ENCODE assay signal across 19 cellular contexts in genomic region chr2:213237251-213237650, GRCh38. TPM values are rescaled to one million over a fixed set of nuclear protein-coding genes. Genes with fewer than 3 reads are reported as not detected.
DNase-seq lines count a peak whose midpoint lies in the region; ATAC-seq and TF ChIP-seq lines count a peak whose summit lies in the region.
"Had no signal": no experiment of that assay in that cellular context is flagged by ENCODE, and none has a peak within 500 bp of the region (broad histone marks: within the 10 kb centered on the region; RNA-seq: fewer than 3 reads in every experiment).

No MANE protein-coding gene starts in this region.

- no peaks in the 10 kb centered on the region for H4K20me1 ChIP-seq in HCT116 (ENCODE audit: insufficient read depth)

- no peaks in the 10 kb centered on the region for H3K9me2 ChIP-seq in HCT116 (ENCODE audit: insufficient read depth)

- peaks cover 24% of the 10 kb centered on the region for H3K4me1 Mint-ChIP-seq in activated CD4-positive, alpha-beta memory T cell treated with anti-CD3 and anti-CD28 coated beads for 36 hours (ENCODE audit: low read depth)
- H3K4me1 Mint-ChIP-seq in activated CD4-positive, alpha-beta memory T cell treated with anti-CD3 and anti-CD28 coated beads, Interleukin-2, amount 10 ng/mL, durations not matched to agents 7 days and 5 days: peaks cover 8% of the 10 kb centered on the region
- peaks cover 39% of the 10 kb centered on the region for H3K4me1 Mint-ChIP-seq in activated naive CD8-positive, alpha-beta T cell treated with anti-CD3 and anti-CD28 coated beads for 36 hours
- H3K4me1 Mint-ChIP-seq in osteocyte (ENCODE audit: unreplicated experiment): peaks cover 56% of the 10 kb centered on the region
- H3K4me1 Mint-ChIP-seq: activated T-helper 17 cell treated with anti-CD3 and anti-CD28 coated beads, Interleukin-2, amount 50 U/mL, for 72 hours had no signal

- H3K36me3 ChIP-seq in HCT116 (ENCODE audit: control insufficient read depth in 1 of 2, insufficient read depth in 2 of 2, low read length in 2 of 2): no peaks in the 10 kb centered on the region
- H3K36me3 ChIP-seq: esophagus muscularis mucosa, left lung, upper lobe of left lung had no signal

- no peak overlapping the region for H3K27ac ChIP-seq in HCT116 (ENCODE audit: low read depth, low read length)
- H3K27ac ChIP-seq: esophagus muscularis mucosa, left lung, upper lobe of left lung had no signal

- TF ChIP-seq RAD21 in HCT116 (IDR thresholded peaks at IDR 0.05; ENCODE audit: low read depth): no peak

- RAD21 ChIA-PET in HCT116 (lab: Charles Lee; ENCODE audit: low non-redundant PET in 1 of 2, low total read pairs in 2 of 2, uncharacterized antibody in 2 of 2, unreplicated experiment in 2 of 2): no interaction called here

- no peaks in the 10 kb centered on the region for H3K9me3 Mint-ChIP-seq in activated CD4-positive, alpha-beta memory T cell treated with anti-CD3 and anti-CD28 coated beads for 36 hours
- H3K9me3 Mint-ChIP-seq in activated CD4-positive, alpha-beta memory T cell treated with anti-CD3 and anti-CD28 coated beads, Interleukin-2, amount 10 ng/mL, durations not matched to agents 7 days and 5 days: no peaks in the 10 kb centered on the region
- no peaks in the 10 kb centered on the region for H3K9me3 Mint-ChIP-seq in activated naive CD8-positive, alpha-beta T cell treated with anti-CD3 and anti-CD28 coated beads for 36 hours
- no peaks in the 10 kb centered on the region for H3K9me3 Mint-ChIP-seq in osteocyte (ENCODE audit: unreplicated experiment)
- H3K9me3 Mint-ChIP-seq: activated T-helper 17 cell treated with anti-CD3 and anti-CD28 coated beads, Interleukin-2, amount 50 U/mL, for 72 hours; T-helper 1 cell treated with Interleukin-12 subunit alpha and Interleukin-12 subunit beta and Interleukin-4 antibody, amounts not matched to agents 30 μg/mL and 1 μg/mL, for 36 hours had no signal

- no TSS peak for BruUV-seq in HCT116 (replicated peaks; lab: Mats Ljungman, UMichigan)

- no peaks in the 10 kb centered on the region for H3K36me3 Mint-ChIP-seq in activated CD4-positive, alpha-beta memory T cell treated with anti-CD3 and anti-CD28 coated beads for 36 hours
- no peaks in the 10 kb centered on the region for H3K36me3 Mint-ChIP-seq in activated CD4-positive, alpha-beta memory T cell treated with anti-CD3 and anti-CD28 coated beads, Interleukin-2, amount 10 ng/mL, durations not matched to agents 7 days and 5 days (ENCODE audit: low read depth)
- H3K36me3 Mint-ChIP-seq in activated naive CD8-positive, alpha-beta T cell treated with anti-CD3 and anti-CD28 coated beads for 36 hours: no peaks in the 10 kb centered on the region
- no peaks in the 10 kb centered on the region for H3K36me3 Mint-ChIP-seq in osteocyte (ENCODE audit: unreplicated experiment)

- TF ChIP-seq CTCF in HCT116 (IDR thresholded peaks at IDR 0.05 in 2 of 3, conservative IDR thresholded peaks at IDR 0.05 in 1 of 3; ENCODE audit: borderline replicate concordance in 1 of 3, insufficient read depth in 1 of 3, low read depth in 2 of 3, low read length in 2 of 3) (no peak), osteocyte (IDR thresholded peaks at IDR 0.05) (no peak)

- no peak overlapping the region for H3K4me2 ChIP-seq in HCT116 (ENCODE audit: low read length)

- H3K27ac Mint-ChIP-seq in activated CD4-positive, alpha-beta memory T cell treated with anti-CD3 and anti-CD28 coated beads for 36 hours: peak overlapping the region; percentile 45
- H3K27ac Mint-ChIP-seq in activated CD4-positive, alpha-beta memory T cell treated with anti-CD3 and anti-CD28 coated beads, Interleukin-2, amount 10 ng/mL, durations not matched to agents 7 days and 5 days: no peak overlapping the region
- peak overlapping the region; percentile 16 for H3K27ac Mint-ChIP-seq in activated naive CD8-positive, alpha-beta T cell treated with anti-CD3 and anti-CD28 coated beads for 36 hours
- peak overlapping the region; percentile 96 for H3K27ac Mint-ChIP-seq in osteocyte (ENCODE audit: unreplicated experiment)
- H3K27ac Mint-ChIP-seq: activated T-helper 17 cell treated with anti-CD3 and anti-CD28 coated beads, Interleukin-2, amount 50 U/mL, for 72 hours; T-helper 1 cell treated with Interleukin-12 subunit alpha and Interleukin-12 subunit beta and Interleukin-4 antibody, amounts not matched to agents 30 μg/mL and 1 μg/mL, for 36 hours had no signal

- peaks cover 10 to 16% of the 10 kb centered on the region in 2 experiments; a peak in 3 of 4 replicates for H3K4me1 ChIP-seq in HCT116 (ENCODE audit: control insufficient read depth in 1 of 2, insufficient read depth in 2 of 2, low read length in 2 of 2)
- H3K4me1 ChIP-seq: left lung, upper lobe of left lung had no signal

- no peak overlapping the region for H3K9ac ChIP-seq in HCT116 (ENCODE audit: low read length)

- TF ChIP-seq POLR2A in HCT116 (IDR thresholded peaks at IDR 0.05; ENCODE audit: borderline replicate concordance, extremely low read depth, insufficient read depth, insufficient read length): no peak

- intact Hi-C loops in activated CD4-positive, alpha-beta memory T cell treated with anti-CD3 and anti-CD28 coated beads for 36 hours (cut with micrococcal nuclease): no loop called here
- intact Hi-C loops in HCT116 (cut with micrococcal nuclease): no loop called here

- ATAC-seq in HCT116 (no peak), HG03565 (IDR thresholded peaks at IDR 0.05; ENCODE audit: unreplicated experiment) (no peak)
- ATAC-seq: activated CD4-positive, alpha-beta T cell treated with anti-CD3 and anti-CD28 coated beads for 36 hours; activated T-helper 17 cell treated with anti-CD3 and anti-CD28 coated beads, Interleukin-2, amount 50 U/mL, for 72 hours; left lung had no signal

- peaks cover 23% of the 10 kb centered on the region for H3K27me3 Mint-ChIP-seq in activated CD4-positive, alpha-beta memory T cell treated with anti-CD3 and anti-CD28 coated beads for 36 hours
- H3K27me3 Mint-ChIP-seq in activated CD4-positive, alpha-beta memory T cell treated with anti-CD3 and anti-CD28 coated beads, Interleukin-2, amount 10 ng/mL, durations not matched to agents 7 days and 5 days: peaks cover 15% of the 10 kb centered on the region
- peaks cover 30% of the 10 kb centered on the region for H3K27me3 Mint-ChIP-seq in activated naive CD8-positive, alpha-beta T cell treated with anti-CD3 and anti-CD28 coated beads for 36 hours
- no peaks in the 10 kb centered on the region for H3K27me3 Mint-ChIP-seq in osteocyte (ENCODE audit: unreplicated experiment)
- H3K27me3 Mint-ChIP-seq: activated CD4-positive, alpha-beta T cell treated with anti-CD3 and anti-CD28 coated beads for 36 hours had no signal

- H2AFZ ChIP-seq in HCT116 (ENCODE audit: low read depth, low read length, poor library complexity, severe bottlenecking): peak overlapping the region; percentile 2

- no peak overlapping the region for H3K4me3 ChIP-seq in HCT116 (replicated peaks in 1 of 2; ENCODE audit: low read depth in 1 of 2, low read length in 2 of 2)
- H3K4me3 ChIP-seq: esophagus muscularis mucosa, left lung, upper lobe of left lung had no signal

- POLR2A ChIA-PET in activated CD4-positive, alpha-beta memory T cell treated with anti-CD3 and anti-CD28 coated beads for 36 hours (lab: Charles Lee): no interaction called here
- POLR2A ChIA-PET in activated CD4-positive, alpha-beta memory T cell treated with anti-CD3 and anti-CD28 coated beads, Interleukin-2, amount 10 ng/mL, durations not matched to agents 7 days and 5 days (lab: Charles Lee): no interaction called here
- POLR2A ChIA-PET in HCT116 (lab: Charles Lee): no interaction called here

- no peaks in the 10 kb centered on the region for H3K79me2 ChIP-seq in HCT116 (ENCODE audit: insufficient read depth, low read length)

- no peaks in the 10 kb centered on the region for H3K27me3 ChIP-seq in HCT116 (ENCODE audit: insufficient read depth, low read length)
- H3K27me3 ChIP-seq: upper lobe of left lung had no signal

- CTCF ChIA-PET in activated CD4-positive, alpha-beta memory T cell treated with anti-CD3 and anti-CD28 coated beads for 36 hours (lab: Charles Lee): no interaction called here
- CTCF ChIA-PET in activated CD4-positive, alpha-beta memory T cell treated with anti-CD3 and anti-CD28 coated beads, Interleukin-2, amount 10 ng/mL, durations not matched to agents 7 days and 5 days (lab: Charles Lee): no interaction called here
- CTCF ChIA-PET in HCT116 (lab: Charles Lee): no interaction called here

- no peaks in the 10 kb centered on the region for H3K9me3 ChIP-seq in HCT116 (ENCODE audit: control insufficient read depth in 1 of 2, insufficient read depth in 1 of 2, low read depth in 1 of 2, low read length in 2 of 2)
- H3K9me3 ChIP-seq: esophagus muscularis mucosa, left lung, upper lobe of left lung had no signal

- H3K4me3 Mint-ChIP-seq in activated CD4-positive, alpha-beta memory T cell treated with anti-CD3 and anti-CD28 coated beads for 36 hours: no peak overlapping the region
- no peak overlapping the region for H3K4me3 Mint-ChIP-seq in activated CD4-positive, alpha-beta memory T cell treated with anti-CD3 and anti-CD28 coated beads, Interleukin-2, amount 10 ng/mL, durations not matched to agents 7 days and 5 days
- H3K4me3 Mint-ChIP-seq in activated naive CD8-positive, alpha-beta T cell treated with anti-CD3 and anti-CD28 coated beads for 36 hours: no peak overlapping the region
- H3K4me3 Mint-ChIP-seq in osteocyte (ENCODE audit: unreplicated experiment): no peak overlapping the region
- H3K4me3 Mint-ChIP-seq: activated CD4-positive, alpha-beta T cell treated with anti-CD3 and anti-CD28 coated beads for 36 hours; activated T-helper 17 cell treated with anti-CD3 and anti-CD28 coated beads, Interleukin-2, amount 50 U/mL, for 72 hours; T-helper 1 cell treated with Interleukin-12 subunit alpha and Interleukin-12 subunit beta and Interleukin-4 antibody, amounts not matched to agents 30 μg/mL and 1 μg/mL, for 36 hours had no signal

- no peak for DNase-seq in activated CD4-positive, alpha-beta memory T cell treated with anti-CD3 and anti-CD28 coated beads for 36 hours
- DNase-seq in activated CD4-positive, alpha-beta memory T cell treated with anti-CD3 and anti-CD28 coated beads, Interleukin-2, amount 10 ng/mL, durations not matched to agents 7 days and 5 days: no peak
- DNase-seq in HCT116 (ENCODE audit: low read depth, low spot score) (no peak), osteocyte (ENCODE audit: extremely low spot score, unreplicated experiment) (no peak), GF-D8 (lab: John Stamatoyannopoulos, UW) (no peak)
- DNase-seq in activated naive CD8-positive, alpha-beta T cell treated with anti-CD3 and anti-CD28 coated beads for 36 hours: no peak
- no peak for DNase-seq in stimulated activated CD4-positive, alpha-beta T cell treated with anti-CD3 and anti-CD28 coated beads, Interleukin-15, amount 100 ng/mL, for 24 hours
- DNase-seq: activated CD4-positive, alpha-beta T cell treated with anti-CD3 and anti-CD28 coated beads for 36 hours; hypothalamus; left lung; NCI-H187; retina; RPMI8226; stimulated activated CD4-positive, alpha-beta T cell treated with anti-CD3 and anti-CD28 coated beads, Interleukin-2, amount 100 ng/mL, for 24 hours; upper lobe of left lung had no signal

RNA-seq across cellular contexts. Expression of gene SPAG16, which starts 47.0 kb away (rescaled TPM):
- total RNA-seq in activated CD4-positive, alpha-beta memory T cell treated with anti-CD3 and anti-CD28 coated beads for 36 hours: 10 to 100 TPM in 1 of 2 experiments, 1 to 10 TPM in 1; 9.1 to 10.4 TPM
- total RNA-seq in activated CD4-positive, alpha-beta memory T cell treated with anti-CD3 and anti-CD28 coated beads, Interleukin-2, amount 10 ng/mL, durations not matched to agents 7 days and 5 days: 1 to 10 TPM; 8.4 to 8.5 TPM
- 0.30 TPM for total RNA-seq in HCT116 (2021; ENCODE audit: unreplicated experiment)
- polyA plus RNA-seq in HCT116 (2012): not detected in 2 replicates
- total RNA-seq in activated naive CD8-positive, alpha-beta T cell treated with anti-CD3 and anti-CD28 coated beads for 36 hours: 10 to 100 TPM in 1 of 2 experiments, 1 to 10 TPM in 1; 9.9 to 11.6 TPM
- total RNA-seq in osteocyte: 17.7 and 20.7 TPM in 2 replicates
